In genomic region chr19:18636969-18637629, GRCh38 we compare ENCODE assay signal across 1 cellular context.
TF ChIP-seq lines count a peak whose summit lies in the region.

TSS of gene KLHL26 (plus strand) at chr19:18637028. CDS start at chr19:18637055, 27 bp downstream.

TF ChIP-seq in IMR-90, 13 proteins besides CTCF, POLR2A, EP300 and RAD21 (continued from another document):
- no peak for TF ChIP-seq USF2 (IDR thresholded peaks at IDR 0.05; ENCODE audit: low read depth, low read length)
- TF ChIP-seq FOS (IDR thresholded peaks at IDR 0.05; ENCODE audit: low read depth, low read length): no peak
- no peak for TF ChIP-seq CHD1 (IDR thresholded peaks at IDR 0.05; ENCODE audit: low read depth, low read length)
- no peak for TF ChIP-seq NFE2L2 (IDR thresholded peaks at IDR 0.05; ENCODE audit: low read depth, low read length)
- no peak for TF ChIP-seq MXI1 (IDR thresholded peaks at IDR 0.05; ENCODE audit: borderline replicate concordance, low read depth, low read length)
- TF ChIP-seq RCOR1 (IDR thresholded peaks at IDR 0.05; ENCODE audit: insufficient replicate concordance, low read length): no peak
- TF ChIP-seq CEBPB (IDR thresholded peaks at IDR 0.05; ENCODE audit: low read depth, low read length): no peak
- no peak for TF ChIP-seq SMC3 (IDR thresholded peaks at IDR 0.05; ENCODE audit: low read depth, low read length)
